Comparison of ENCODE assay signal across 9 cellular contexts in genomic region chr1:24541711-24542346, GRCh38. TPM values are rescaled to one million over a fixed set of nuclear protein-coding genes. Genes with fewer than 3 reads are reported as not detected.
A peak's percentile ranks its signal among the peaks of the same experiment; 100 is the strongest.
DNase-seq lines count a peak whose midpoint lies in the region; ATAC-seq and TF ChIP-seq lines count a peak whose summit lies in the region.
"Had no signal": no experiment of that assay in that cellular context is flagged by ENCODE, and none has a peak within 500 bp of the region (broad histone marks: within the 10 kb centered on the region; RNA-seq: fewer than 3 reads in every experiment).

No MANE protein-coding gene starts in this region.

- DNase-seq in D341Med (ENCODE audit: low spot score) (peak; percentile 35), NCI-H1092 treated with DMSO at 0.1 percent for 48 hours (lab: John Stamatoyannopoulos, UW) (peak; percentile 24), HuH-7.5 (ENCODE audit: low spot score) (no peak), posterior vena cava (ENCODE audit: low spot score) (no peak), Ammon's horn (ENCODE audit: low spot score) (no peak)
- peak in 2 of 10 donors; percentile 17 to 24 for DNase-seq in naive thymus-derived CD8-positive, alpha-beta T cell

- intact Hi-C loops in posterior vena cava (cut with DNase I) = loop anchor here in 1 of 2 donors (1.0 kb wide), 1 partner anchor 12 kb away; no protein-coding TSS in a partner anchor

- no peaks in the 10 kb centered on the region for H3K9me3 Mint-ChIP-seq in brain
- H3K9me3 Mint-ChIP-seq in naive thymus-derived CD8-positive, alpha-beta T cell = no peaks in the 10 kb centered on the region
- H3K9me3 Mint-ChIP-seq: dendritic cell treated with granulocyte-macrophage colony-stimulating factor and Interleukin-4, amounts not matched to agents 40 ng/mL and 50 ng/mL, for 4 days had no signal

- no peak overlapping the region for H3K27ac Mint-ChIP-seq in brain
- peak overlapping the region; percentile 67 to 99 (median 86) for H3K27ac Mint-ChIP-seq in naive thymus-derived CD8-positive, alpha-beta T cell
- H3K27ac Mint-ChIP-seq: dendritic cell treated with granulocyte-macrophage colony-stimulating factor and Interleukin-4, amounts not matched to agents 40 ng/mL and 50 ng/mL, for 4 days had no signal

- POLR2A ChIA-PET in naive thymus-derived CD8-positive, alpha-beta T cell (lab: Charles Lee) = interaction anchor here (0.6 to 1.3 kb wide), 6 partner anchors 12 to 126 kb away, joined by 3 to 5 read pairs (median 3); partner anchors contain the start of genes NIPAL3 and SRRM1

- peak; percentile 52 to 74 for TF ChIP-seq CTCF in brain (conservative IDR thresholded peaks at IDR 0.05)

- no peak for ATAC-seq in naive thymus-derived CD8-positive, alpha-beta T cell
- ATAC-seq in HG02852 (IDR thresholded peaks at IDR 0.05; ENCODE audit: unreplicated experiment) = no peak

- peaks cover 11% of the 10 kb centered on the region for H3K4me1 Mint-ChIP-seq in brain
- H3K4me1 Mint-ChIP-seq in naive thymus-derived CD8-positive, alpha-beta T cell = peaks cover 23 to 72% (median 57%) of the 10 kb centered on the region in 4 donors

- no peaks in the 10 kb centered on the region for H3K36me3 Mint-ChIP-seq in brain
- H3K36me3 Mint-ChIP-seq in naive thymus-derived CD8-positive, alpha-beta T cell = peaks cover 1 to 41% (median 12%) of the 10 kb centered on the region in 3 donors

- H3K4me3 Mint-ChIP-seq in brain = no peak overlapping the region
- peak overlapping the region in 3 of 10 donors; percentile 26 to 54 (median 31) for H3K4me3 Mint-ChIP-seq in naive thymus-derived CD8-positive, alpha-beta T cell
- H3K4me3 Mint-ChIP-seq: dendritic cell treated with granulocyte-macrophage colony-stimulating factor and Interleukin-4, amounts not matched to agents 40 ng/mL and 50 ng/mL, for 4 days had no signal

- peaks cover 11% of the 10 kb centered on the region for H3K27me3 Mint-ChIP-seq in brain
- no peaks in the 10 kb centered on the region for H3K27me3 Mint-ChIP-seq in naive thymus-derived CD8-positive, alpha-beta T cell
- H3K27me3 Mint-ChIP-seq: dendritic cell treated with granulocyte-macrophage colony-stimulating factor and Interleukin-4, amounts not matched to agents 40 ng/mL and 50 ng/mL, for 4 days had no signal

RNA-seq across cellular contexts. Expression of gene NCMAP, which starts 14.1 kb away (rescaled TPM):
- polyA plus RNA-seq in brain (ENCODE audit: insufficient read depth, low read depth, low replicate concordance) = 0.10 TPM
- total RNA-seq in naive thymus-derived CD8-positive, alpha-beta T cell = under 1 TPM in 1 of 2 experiments, not detected in 1; 0.21 TPM
- under 1 TPM in 2 of 3 donors, not detected in 1; 0.03 to 0.09 TPM for polyA plus RNA-seq in naive thymus-derived CD8-positive, alpha-beta T cell
- total RNA-seq in posterior vena cava = not detected

RNA-seq across cellular contexts. Expression of gene RCAN3, which starts 39.2 kb away (rescaled TPM):
- polyA plus RNA-seq in brain (ENCODE audit: insufficient read depth, low read depth, low replicate concordance) = 18.4 TPM
- 100 to 1,000 TPM; 212 to 217 TPM for total RNA-seq in naive thymus-derived CD8-positive, alpha-beta T cell
- polyA plus RNA-seq in naive thymus-derived CD8-positive, alpha-beta T cell = 100 to 1,000 TPM; 103 to 152 (median 150) TPM
- total RNA-seq in posterior vena cava = 1 to 10 TPM; 6.0 to 9.9 TPM

Comparison
In these comparisons a context has a peak if more than half of its experiments do, and no peak if none do; other contexts are left out.
1. DNase-seq: peak in D341Med (single experiment) and NCI-H1092 treated with DMSO at 0.1 percent for 48 hours (single experiment); none in HuH-7.5 (single experiment), posterior vena cava (single experiment) and Ammon's horn (single experiment).
2. H3K27ac Mint-ChIP-seq: peak in naive thymus-derived CD8-positive, alpha-beta T cell (10 of 10); none in brain (0 of 5).
3. RNA of gene RCAN3, which starts 39.2 kb away (total RNA-seq): 212 to 217 TPM in naive thymus-derived CD8-positive, alpha-beta T cell; 6.0 to 9.9 TPM in posterior vena cava; every median in the first group is over 10 times any median in the second.